ENCODE assay signal across 8 cellular contexts in genomic region chr21:15483138-15483780, GRCh38.
DNase-seq lines count a peak whose midpoint lies in the region; ATAC-seq and TF ChIP-seq lines count a peak whose summit lies in the region.

No MANE protein-coding gene starts in this region.

- CTCF ChIA-PET in HCT116 (lab: Charles Lee) = interaction anchor here (0.7 to 1.2 kb wide), 6 partner anchors 9 to 1082 kb away, joined by 3 to 6 read pairs (median 4); partner anchors contain the start of gene NRIP1
- CTCF ChIA-PET in activated naive CD4-positive, alpha-beta T cell treated with anti-CD3 and anti-CD28 coated beads, Interleukin-2, amount 10 ng/mL, durations not matched to agents 7 days and 5 days (lab: Charles Lee) = interaction anchor here (0.8 to 3.9 kb wide), 9 partner anchors 8 to 619 kb away, joined by 3 to 29 read pairs (median 4); partner anchors contain the start of gene NRIP1

- RAD21 ChIA-PET in HCT116 (lab: Charles Lee; ENCODE audit: low non-redundant PET in 1 of 2, low total read pairs in 2 of 2, uncharacterized antibody in 2 of 2, unreplicated experiment in 2 of 2) = no interaction called here

- no peak overlapping the region for H3K27ac Mint-ChIP-seq in activated naive CD4-positive, alpha-beta T cell treated with anti-CD3 and anti-CD28 coated beads, Interleukin-2, amount 10 ng/mL, durations not matched to agents 7 days and 5 days
- no peak overlapping the region for H3K27ac Mint-ChIP-seq in glutamatergic neuron (ENCODE audit: unreplicated experiment)

- H3K27me3 ChIP-seq in HCT116 (ENCODE audit: insufficient read depth, low read length) = no peaks in the 10 kb centered on the region
- H3K27me3 ChIP-seq in MG63 = peaks cover 3% of the 10 kb centered on the region; the same call in 1 of the 2 replicates

- no peaks in the 10 kb centered on the region for H3K36me3 Mint-ChIP-seq in activated naive CD4-positive, alpha-beta T cell treated with anti-CD3 and anti-CD28 coated beads, Interleukin-2, amount 10 ng/mL, durations not matched to agents 7 days and 5 days
- H3K36me3 Mint-ChIP-seq in glutamatergic neuron (ENCODE audit: unreplicated experiment) = no peaks in the 10 kb centered on the region

- H3K79me2 ChIP-seq in HCT116 (ENCODE audit: insufficient read depth, low read length) = no peaks in the 10 kb centered on the region

- no peaks in the 10 kb centered on the region for H3K36me3 ChIP-seq in HCT116 (ENCODE audit: control insufficient read depth in 1 of 2, insufficient read depth in 2 of 2, low read length in 2 of 2)
- no peaks in the 10 kb centered on the region for H3K36me3 ChIP-seq in MG63
- no peaks in the 10 kb centered on the region for H3K36me3 ChIP-seq in SK-N-MC (ENCODE audit: insufficient read depth, low read length)

- no peak overlapping the region for H3K4me3 Mint-ChIP-seq in activated naive CD4-positive, alpha-beta T cell treated with anti-CD3 and anti-CD28 coated beads, Interleukin-2, amount 10 ng/mL, durations not matched to agents 7 days and 5 days
- H3K4me3 Mint-ChIP-seq in glutamatergic neuron (ENCODE audit: unreplicated experiment) = no peak overlapping the region

- no peak overlapping the region for H2AFZ ChIP-seq in HCT116 (ENCODE audit: low read depth, low read length, poor library complexity, severe bottlenecking)

- peak; percentile 100 for ATAC-seq in HCT116

- no peaks in the 10 kb centered on the region for H3K27me3 Mint-ChIP-seq in activated naive CD4-positive, alpha-beta T cell treated with anti-CD3 and anti-CD28 coated beads, Interleukin-2, amount 10 ng/mL, durations not matched to agents 7 days and 5 days
- H3K27me3 Mint-ChIP-seq in glutamatergic neuron (ENCODE audit: unreplicated experiment) = peaks cover 2% of the 10 kb centered on the region

- H4K20me1 ChIP-seq in HCT116 (ENCODE audit: insufficient read depth) = no peaks in the 10 kb centered on the region

- no peaks in the 10 kb centered on the region for H3K9me2 ChIP-seq in HCT116 (ENCODE audit: insufficient read depth)

- H3K4me3 ChIP-seq in HCT116 (replicated peaks in 1 of 2; ENCODE audit: low read depth in 1 of 2, low read length in 2 of 2) (no peak overlapping the region), MG63 (no peak overlapping the region), SK-N-MC (no peak overlapping the region)

- TF ChIP-seq RAD21 in HCT116 (IDR thresholded peaks at IDR 0.05; ENCODE audit: low read depth) = peak; percentile 69

- POLR2A ChIA-PET in HCT116 (lab: Charles Lee) = no interaction called here

- H3K27ac ChIP-seq in HCT116 (ENCODE audit: low read depth, low read length) = no peak overlapping the region
- H3K27ac ChIP-seq in SK-N-MC = no peak overlapping the region

- peaks cover 3% of the 10 kb centered on the region for H3K9me3 Mint-ChIP-seq in activated naive CD4-positive, alpha-beta T cell treated with anti-CD3 and anti-CD28 coated beads, Interleukin-2, amount 10 ng/mL, durations not matched to agents 7 days and 5 days
- H3K9me3 Mint-ChIP-seq in glutamatergic neuron (ENCODE audit: unreplicated experiment) = no peaks in the 10 kb centered on the region

- peak; percentile 92 for TF ChIP-seq CTCF in GM10266 (IDR thresholded peaks at IDR 0.05; ENCODE audit: control insufficient read depth, insufficient read depth, low read depth, missing control alignments)
- peak; percentile 28 to 78 (median 76); a peak in 5 of 6 replicates for TF ChIP-seq CTCF in HCT116 (IDR thresholded peaks at IDR 0.05 in 2 of 3, conservative IDR thresholded peaks at IDR 0.05 in 1 of 3; ENCODE audit: borderline replicate concordance in 1 of 3, insufficient read depth in 1 of 3, low read depth in 2 of 3, low read length in 2 of 3)
- peak; percentile 91 for TF ChIP-seq CTCF in glutamatergic neuron (IDR thresholded peaks at IDR 0.05; ENCODE audit: partially characterized antibody, unreplicated experiment)

- DNase-seq in GM10266 (ENCODE audit: extremely low spot score) = peak; percentile 59
- peak; percentile 74 for DNase-seq in HCT116 (ENCODE audit: low read depth, low spot score)
- DNase-seq in MG63 = peak; percentile 76
- DNase-seq in SK-N-MC (ENCODE audit: low read depth, low spot score) = peak; percentile 10
- DNase-seq in activated naive CD4-positive, alpha-beta T cell treated with anti-CD3 and anti-CD28 coated beads, Interleukin-2, amount 10 ng/mL, durations not matched to agents 7 days and 5 days = peak; percentile 84
- DNase-seq in glutamatergic neuron = peak; percentile 91
- peak; percentile 95 for DNase-seq in pons (ENCODE audit: low spot score)
- peak; percentile 88 for DNase-seq in ureter (ENCODE audit: low spot score)

- intact Hi-C loops in HCT116 (cut with micrococcal nuclease) = loop anchor here (1.0 to 5.0 kb wide), 2 partner anchors 416 to 619 kb away; no protein-coding TSS in a partner anchor

- no peak for TF ChIP-seq POLR2A in HCT116 (IDR thresholded peaks at IDR 0.05; ENCODE audit: borderline replicate concordance, extremely low read depth, insufficient read depth, insufficient read length)

- H3K9ac ChIP-seq in HCT116 (ENCODE audit: low read length) = no peak overlapping the region
- no peak overlapping the region for H3K9ac ChIP-seq in SK-N-MC (ENCODE audit: insufficient read length)

- no peaks in the 10 kb centered on the region for H3K9me3 ChIP-seq in HCT116 (ENCODE audit: control insufficient read depth in 1 of 2, insufficient read depth in 1 of 2, low read depth in 1 of 2, low read length in 2 of 2)
- H3K9me3 ChIP-seq in MG63 = no peaks in the 10 kb centered on the region
- no peaks in the 10 kb centered on the region for H3K9me3 ChIP-seq in SK-N-MC (ENCODE audit: low read depth, low read length)

- H3K4me1 Mint-ChIP-seq in activated naive CD4-positive, alpha-beta T cell treated with anti-CD3 and anti-CD28 coated beads, Interleukin-2, amount 10 ng/mL, durations not matched to agents 7 days and 5 days = peaks cover 8% of the 10 kb centered on the region
- peaks cover 11% of the 10 kb centered on the region for H3K4me1 Mint-ChIP-seq in glutamatergic neuron (ENCODE audit: low read depth, unreplicated experiment)

- no TSS peak for BruUV-seq in HCT116 (replicated peaks; lab: Mats Ljungman, UMichigan)

- H3K4me1 ChIP-seq in HCT116 (ENCODE audit: control insufficient read depth in 1 of 2, insufficient read depth in 2 of 2, low read length in 2 of 2) = no peaks in the 10 kb centered on the region; a peak in 1 of 4 replicates

- peak overlapping the region; percentile 8; the same call in 1 of the 2 replicates for H3K4me2 ChIP-seq in HCT116 (ENCODE audit: low read length)

TF ChIP-seq in HCT116, 20 proteins besides CTCF, POLR2A, EP300 and RAD21:
- TF ChIP-seq MAX (IDR thresholded peaks at IDR 0.05) = no peak
- no peak for TF ChIP-seq YY1 (IDR thresholded peaks at IDR 0.05; ENCODE audit: extremely low read depth, insufficient replicate concordance, low read depth, low read length)
- TF ChIP-seq SRF (IDR thresholded peaks at IDR 0.05; ENCODE audit: low read depth) = no peak
- TF ChIP-seq JUND (IDR thresholded peaks at IDR 0.05) = no peak
- TF ChIP-seq REST (IDR thresholded peaks at IDR 0.05; ENCODE audit: low read depth) = no peak
- no peak for TF ChIP-seq SP1 (IDR thresholded peaks at IDR 0.05; ENCODE audit: low read depth)
- TF ChIP-seq CBX3 (IDR thresholded peaks at IDR 0.05; ENCODE audit: low read depth) = no peak
- TF ChIP-seq EZH2 (IDR thresholded peaks at IDR 0.05) = no peak
- no peak for TF ChIP-seq ELF1 (IDR thresholded peaks at IDR 0.05; ENCODE audit: borderline replicate concordance, low read depth)

Comparison
In these comparisons a context has a peak if more than half of its experiments do, and no peak if none do; other contexts are left out.
1. DNase-seq: peak in every context shown above with its lines; median percentile 95 in pons; 91 in glutamatergic neuron; 88 in ureter; 84 in activated naive CD4-positive, alpha-beta T cell treated with anti-CD3 and anti-CD28 coated beads, Interleukin-2, amount 10 ng/mL, durations not matched to agents 7 days and 5 days; 76 in MG63; 74 in HCT116; 59 in GM10266; 10 in SK-N-MC.